Comparison of ENCODE assay signal across 1 cellular context in the genomic region with DNA sequence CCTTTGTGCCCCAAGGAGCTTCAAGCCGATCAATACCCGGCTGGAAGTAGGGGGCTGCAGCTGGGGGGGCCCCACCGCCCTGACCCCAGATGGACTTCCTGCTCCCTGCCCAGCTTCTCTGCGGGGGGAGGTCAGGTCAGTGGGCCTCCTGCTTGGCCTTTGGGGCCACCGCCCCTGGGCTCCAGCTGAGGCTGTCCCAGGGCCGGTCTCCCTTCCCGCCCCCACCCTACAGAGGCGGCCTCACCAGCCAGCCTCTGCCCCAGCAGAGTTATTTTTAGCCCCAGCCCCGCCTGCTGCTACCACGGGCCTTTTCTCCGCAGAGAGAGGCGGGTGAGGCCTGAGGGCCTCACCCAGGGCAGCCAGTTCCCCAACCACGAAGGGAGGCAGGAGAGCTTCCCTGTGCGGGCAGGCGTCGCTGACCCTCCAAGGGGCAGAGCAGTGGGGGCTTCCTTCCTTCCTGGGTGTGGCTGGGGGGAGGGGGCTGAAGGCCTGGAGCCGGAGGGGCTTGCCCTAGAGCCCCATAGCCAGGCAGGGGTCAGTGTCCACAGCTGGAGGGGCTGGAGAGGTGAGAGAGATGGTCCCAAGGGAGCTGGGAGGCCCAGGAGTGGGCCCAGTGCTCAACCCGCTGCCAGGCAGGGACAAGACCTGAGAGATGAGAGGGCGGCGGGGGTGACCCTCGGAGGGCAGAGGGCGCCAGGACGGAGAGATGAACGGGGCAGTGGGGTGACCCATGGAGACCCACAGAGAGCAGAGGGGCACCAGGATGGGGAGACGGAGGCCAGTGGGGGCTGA.
TF ChIP-seq lines count a peak whose summit lies in the region.

No MANE protein-coding gene starts in this region.

TF ChIP-seq in GM12878, 131 proteins besides CTCF, POLR2A, EP300 and RAD21 (continued from another document):
- TF ChIP-seq E2F8 (IDR thresholded peaks at IDR 0.05; ENCODE audit: low read depth, partially characterized antibody) (no peak), MTA2 (IDR thresholded peaks at IDR 0.05; ENCODE audit: low read depth) (no peak), SUPT20H (IDR thresholded peaks at IDR 0.05; ENCODE audit: borderline replicate concordance, control insufficient read depth, low read depth, low read length) (no peak), CHD2 (IDR thresholded peaks at IDR 0.05; ENCODE audit: borderline replicate concordance, low read depth, low read length) (no peak), JUND (IDR thresholded peaks at IDR 0.05; ENCODE audit: low read depth, low read length) (no peak), EZH2 (IDR thresholded peaks at IDR 0.05; ENCODE audit: borderline replicate concordance, control insufficient read depth, low read depth, low read length) (no peak), MEF2A (IDR thresholded peaks at IDR 0.05; ENCODE audit: insufficient read depth, low read depth, low read length) (peak; percentile 61; the same call in 1 of the 2 replicates), MEF2B (IDR thresholded peaks at IDR 0.05; ENCODE audit: partially characterized antibody, poor library complexity, severe bottlenecking) (peak; percentile 68), STAT1 (conservative IDR thresholded peaks at IDR 0.05) (no peak), RFX5 (IDR thresholded peaks at IDR 0.05; ENCODE audit: low read depth, low read length) (no peak), ATF3 (IDR thresholded peaks at IDR 0.05; ENCODE audit: borderline replicate concordance, extremely low read depth, low read depth, low read length) (no peak), TCF12 (IDR thresholded peaks at IDR 0.05; ENCODE audit: low read depth, low read length) (0 out of 2 replicates have a peak, but pooled peaks have one; percentile 11), NBN (IDR thresholded peaks at IDR 0.05) (no peak), ETV6 (conservative IDR thresholded peaks at IDR 0.05 in 1 of 2, IDR thresholded peaks at IDR 0.05 in 1 of 2; ENCODE audit: borderline replicate concordance in 1 of 2, low read depth in 1 of 2) (no peak), BCL3 (IDR thresholded peaks at IDR 0.05; ENCODE audit: borderline replicate concordance, insufficient read depth, low read depth, low read length, poor library complexity, severe bottlenecking) (no peak), KLF5 (IDR thresholded peaks at IDR 0.05; ENCODE audit: partially characterized antibody) (no peak), NR2F1 (conservative IDR thresholded peaks at IDR 0.05) (0 out of 2 replicates have a peak, but pooled peaks have one; percentile 39), STAT3 (IDR thresholded peaks at IDR 0.05; ENCODE audit: low read depth, low read length) (no peak), BRCA1 (IDR thresholded peaks at IDR 0.05; ENCODE audit: low read depth, low read length) (no peak), MAX (IDR thresholded peaks at IDR 0.05; ENCODE audit: low read depth, low read length) (0 out of 2 replicates have a peak, but pooled peaks have one; percentile 16), YBX1 (IDR thresholded peaks at IDR 0.05) (no peak), BCLAF1 (IDR thresholded peaks at IDR 0.05) (no peak), BCL11A (IDR thresholded peaks at IDR 0.05; ENCODE audit: low read depth, low read length) (no peak)
- TF ChIP-seq, protein P1, sequence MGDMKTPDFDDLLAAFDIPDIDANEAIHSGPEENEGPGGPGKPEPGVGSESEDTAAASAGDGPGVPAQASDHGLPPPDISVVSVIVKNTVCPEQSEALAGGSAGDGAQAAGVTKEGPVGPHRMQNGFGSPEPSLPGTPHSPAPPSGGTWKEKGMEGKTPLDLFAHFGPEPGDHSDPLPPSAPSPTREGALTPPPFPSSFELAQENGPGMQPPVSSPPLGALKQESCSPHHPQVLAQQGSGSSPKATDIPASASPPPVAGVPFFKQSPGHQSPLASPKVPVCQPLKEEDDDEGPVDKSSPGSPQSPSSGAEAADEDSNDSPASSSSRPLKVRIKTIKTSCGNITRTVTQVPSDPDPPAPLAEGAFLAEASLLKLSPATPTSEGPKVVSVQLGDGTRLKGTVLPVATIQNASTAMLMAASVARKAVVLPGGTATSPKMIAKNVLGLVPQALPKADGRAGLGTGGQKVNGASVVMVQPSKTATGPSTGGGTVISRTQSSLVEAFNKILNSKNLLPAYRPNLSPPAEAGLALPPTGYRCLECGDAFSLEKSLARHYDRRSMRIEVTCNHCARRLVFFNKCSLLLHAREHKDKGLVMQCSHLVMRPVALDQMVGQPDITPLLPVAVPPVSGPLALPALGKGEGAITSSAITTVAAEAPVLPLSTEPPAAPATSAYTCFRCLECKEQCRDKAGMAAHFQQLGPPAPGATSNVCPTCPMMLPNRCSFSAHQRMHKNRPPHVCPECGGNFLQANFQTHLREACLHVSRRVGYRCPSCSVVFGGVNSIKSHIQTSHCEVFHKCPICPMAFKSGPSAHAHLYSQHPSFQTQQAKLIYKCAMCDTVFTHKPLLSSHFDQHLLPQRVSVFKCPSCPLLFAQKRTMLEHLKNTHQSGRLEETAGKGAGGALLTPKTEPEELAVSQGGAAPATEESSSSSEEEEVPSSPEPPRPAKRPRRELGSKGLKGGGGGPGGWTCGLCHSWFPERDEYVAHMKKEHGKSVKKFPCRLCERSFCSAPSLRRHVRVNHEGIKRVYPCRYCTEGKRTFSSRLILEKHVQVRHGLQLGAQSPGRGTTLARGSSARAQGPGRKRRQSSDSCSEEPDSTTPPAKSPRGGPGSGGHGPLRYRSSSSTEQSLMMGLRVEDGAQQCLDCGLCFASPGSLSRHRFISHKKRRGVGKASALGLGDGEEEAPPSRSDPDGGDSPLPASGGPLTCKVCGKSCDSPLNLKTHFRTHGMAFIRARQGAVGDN (IDR thresholded peaks at IDR 0.05) = peak; percentile 62
TF ChIP-seq in GM12878: peak in this region for 7.
